21 cellular contexts compared by ENCODE assay signal in genomic region chr13:77767413-77767812, GRCh38.
DNase-seq lines count a peak whose midpoint lies in the region; ATAC-seq, FAIRE-seq and TF ChIP-seq lines count a peak whose summit lies in the region.
"Had no signal": no experiment of that assay in that cellular context is flagged by ENCODE, and none has a peak within 500 bp of the region (broad histone marks: within the 10 kb centered on the region; RNA-seq: fewer than 3 reads in every experiment).

No MANE protein-coding gene starts in this region.

- H3K9me3 Mint-ChIP-seq in neural progenitor cell = no peaks in the 10 kb centered on the region

- ATAC-seq in HepG2 = peak; percentile 92
- no peak for ATAC-seq in GM21529 (IDR thresholded peaks at IDR 0.05; ENCODE audit: unreplicated experiment)
- ATAC-seq: activated CD4-positive, alpha-beta T cell treated with anti-CD3 and anti-CD28 coated beads for 36 hours; activated CD8-positive, alpha-beta memory T cell treated with anti-CD3 and anti-CD28 coated beads, Interleukin-2, amount 10 ng/mL, durations not matched to agents 7 days and 5 days; left colon; mucosa of descending colon had no signal

- TF ChIP-seq EP300 in HepG2 (IDR thresholded peaks at IDR 0.05; ENCODE audit: low read depth in 2 of 2, low read length in 2 of 2) (no peak), HepG2 (CRISPR knock-in tag; IDR thresholded peaks at IDR 0.05; ENCODE audit: borderline replicate concordance) (no peak)

- FAIRE-seq in HepG2 (lab: Jason Lieb, UNC) = no peak
- FAIRE-seq: GM19239, H1, small intestine had no signal

- TF ChIP-seq CTCF in HepG2 (CRISPR knock-in tag; IDR thresholded peaks at IDR 0.05) (no peak), neural progenitor cell (IDR thresholded peaks at IDR 0.05) (no peak)

- in situ Hi-C loops in HepG2 (cut with HindIII; ENCODE audit: extremely low pct_ligation_motif_present, low pct_unique_long_range_greater_than_20kb) = no loop called here

- POLR2A ChIA-PET in HepG2 (lab: Yijun Ruan, JAX) = no interaction called here

- H3K9me3 ChIP-seq in BLaER1 (no peaks in the 10 kb centered on the region; the same call in 1 of the 2 replicates), HUES6 (ENCODE audit: control insufficient read depth, insufficient read depth, low read depth, low read length) (peaks cover 6% of the 10 kb centered on the region), HepG2 (ENCODE audit: low read length) (no peaks in the 10 kb centered on the region), neural progenitor cell (ENCODE audit: low read depth) (no peaks in the 10 kb centered on the region)
- H3K9me3 ChIP-seq: mucosa of descending colon, Peyer's patch had no signal

- H4K20me1 ChIP-seq in BLaER1 (no peaks in the 10 kb centered on the region), HepG2 (ENCODE audit: insufficient read depth, low read length) (no peaks in the 10 kb centered on the region), neural progenitor cell (ENCODE audit: low read depth) (no peaks in the 10 kb centered on the region)

- peaks cover 49% of the 10 kb centered on the region for H3K36me3 Mint-ChIP-seq in neural progenitor cell

- intact Hi-C loops in HepG2 (cut with micrococcal nuclease; ENCODE audit: unreplicated experiment) = no loop called here

- CTCF ChIA-PET in HepG2 (lab: Yijun Ruan, JAX; ENCODE audit: low intra/inter-chr PET ratio, low total read pairs) = no interaction called here

- no peak for TF ChIP-seq POLR2A in HepG2 (IDR thresholded peaks at IDR 0.05; ENCODE audit: insufficient read depth in 1 of 2, low read depth in 2 of 2, low read length in 2 of 2)

- WGBS in HepG2 (ENCODE audit: low lambda C conversion rate) = 0% methylated on average over 5 of the region's 5 CpGs

- no peak overlapping the region for H3K4me3 Mint-ChIP-seq in neural progenitor cell
- H3K4me3 Mint-ChIP-seq: activated CD4-positive, alpha-beta T cell treated with anti-CD3 and anti-CD28 coated beads for 36 hours; activated CD8-positive, alpha-beta memory T cell treated with anti-CD3 and anti-CD28 coated beads, Interleukin-2, amount 10 ng/mL, durations not matched to agents 7 days and 5 days had no signal

- peaks cover 66% of the 10 kb centered on the region for H3K36me3 ChIP-seq in BLaER1
- peaks cover 6% of the 10 kb centered on the region; the same call in 1 of the 2 replicates for H3K36me3 ChIP-seq in HUES6 (ENCODE audit: control insufficient read depth, insufficient read depth, low read length)
- H3K36me3 ChIP-seq in HepG2 (replicated peaks in 1 of 2; ENCODE audit: control insufficient read depth in 1 of 2, insufficient read depth in 2 of 2, low read length in 2 of 2) = no peaks in the 10 kb centered on the region
- H3K36me3 ChIP-seq in neural progenitor cell = peaks cover 18% of the 10 kb centered on the region
- H3K36me3 ChIP-seq: Peyer's patch had no signal

- H3K27me3 ChIP-seq in BLaER1 = no peaks in the 10 kb centered on the region
- H3K27me3 ChIP-seq in HUES6 (ENCODE audit: control insufficient read depth, insufficient read depth, low read length) = no peaks in the 10 kb centered on the region
- H3K27me3 ChIP-seq in HepG2 (ENCODE audit: control insufficient read depth in 1 of 2, insufficient read depth in 2 of 2, low read length in 2 of 2) = no peaks in the 10 kb centered on the region
- no peaks in the 10 kb centered on the region for H3K27me3 ChIP-seq in neural progenitor cell
- H3K27me3 ChIP-seq: Peyer's patch had no signal

- H3K4me1 Mint-ChIP-seq in neural progenitor cell = no peaks in the 10 kb centered on the region
- H3K4me1 Mint-ChIP-seq: activated CD4-positive, alpha-beta T cell treated with anti-CD3 and anti-CD28 coated beads for 36 hours had no signal

- H3K27me3 Mint-ChIP-seq in neural progenitor cell (ENCODE audit: insufficient read depth, low read depth) = peaks cover 2% of the 10 kb centered on the region
- H3K27me3 Mint-ChIP-seq: activated CD4-positive, alpha-beta T cell treated with anti-CD3 and anti-CD28 coated beads for 36 hours; activated CD8-positive, alpha-beta memory T cell treated with anti-CD3 and anti-CD28 coated beads, Interleukin-2, amount 10 ng/mL, durations not matched to agents 7 days and 5 days had no signal

- no peak overlapping the region for H3K27ac Mint-ChIP-seq in neural progenitor cell
- H3K27ac Mint-ChIP-seq: activated CD4-positive, alpha-beta T cell treated with anti-CD3 and anti-CD28 coated beads for 36 hours; activated CD8-positive, alpha-beta memory T cell treated with anti-CD3 and anti-CD28 coated beads, Interleukin-2, amount 10 ng/mL, durations not matched to agents 7 days and 5 days had no signal

- H3K9ac ChIP-seq in BLaER1 = no peak overlapping the region
- no peak overlapping the region for H3K9ac ChIP-seq in HUES6 (ENCODE audit: low read length)
- no peak overlapping the region for H3K9ac ChIP-seq in HepG2 (ENCODE audit: insufficient read depth, low read depth, low read length)
- no peak overlapping the region for H3K9ac ChIP-seq in neural progenitor cell

- no peaks in the 10 kb centered on the region for H3F3A ChIP-seq in neural progenitor cell (ENCODE audit: low read depth)

- H2AFZ ChIP-seq in HepG2 (ENCODE audit: low read length) (no peak overlapping the region), neural progenitor cell (replicated peaks) (no peak overlapping the region)

- H3K27ac ChIP-seq in BLaER1 = peak overlapping the region; percentile 11; the same call in 1 of the 2 replicates
- 0 out of 2 replicates have a peak overlapping the region, but pooled peaks have one; percentile 11 for H3K27ac ChIP-seq in HUES6 (ENCODE audit: low read depth, low read length)
- no peak overlapping the region for H3K27ac ChIP-seq in HepG2 (ENCODE audit: extremely low read length, insufficient read depth, low read length)
- no peak overlapping the region for H3K27ac ChIP-seq in neural progenitor cell
- H3K27ac ChIP-seq: Peyer's patch, SK-N-MC had no signal

- no peaks in the 10 kb centered on the region for H3K79me2 ChIP-seq in HepG2 (ENCODE audit: insufficient read depth, low read length)
- H3K79me2 ChIP-seq in neural progenitor cell (ENCODE audit: low read depth) = no peaks in the 10 kb centered on the region

- no peak for TF ChIP-seq RAD21 in HepG2 (CRISPR knock-in tag; IDR thresholded peaks at IDR 0.05)

- H3K4me2 ChIP-seq in BLaER1 (peak overlapping the region; percentile 44), HepG2 (ENCODE audit: low read depth, low read length) (peak overlapping the region; percentile 18; the same call in 1 of the 2 replicates), neural progenitor cell (no peak overlapping the region)

- peak; percentile 15 for DNase-seq in NOMO-1 treated with dmso at 0.1 percent for 144 hours (lab: John Stamatoyannopoulos, UW; ENCODE audit: unreplicated experiment)
- peak; percentile 2 for DNase-seq in HepG2 (ENCODE audit: low spot score)
- DNase-seq in neural progenitor cell (ENCODE audit: low spot score) = no peak
- no peak for DNase-seq in activated CD8-positive, alpha-beta memory T cell treated with anti-CD3 and anti-CD28 coated beads for 24 hours
- DNase-seq in nucleus accumbens (lab: John Stamatoyannopoulos, UW) = no peak
- DNase-seq: activated CD4-positive, alpha-beta T cell treated with anti-CD3 and anti-CD28 coated beads for 36 hours; activated CD8-positive, alpha-beta memory T cell treated with anti-CD3 and anti-CD28 coated beads, Interleukin-2, amount 10 ng/mL, durations not matched to agents 7 days and 5 days; DMS79; left colon; mucosa of descending colon; NCI-H2227 treated with DMSO at 0.1 percent for 48 hours; Peyer's patch; small intestine; stimulated activated naive CD4-positive, alpha-beta T cell; T-helper 9 cell had no signal

- no TSS peak for BruUV-seq in HepG2 (replicated peaks; lab: Mats Ljungman, UMichigan)

- no peak overlapping the region for H3K4me3 ChIP-seq in BLaER1
- H3K4me3 ChIP-seq in HUES6 (ENCODE audit: low read depth, low read length) = no peak overlapping the region
- no peak overlapping the region for H3K4me3 ChIP-seq in HepG2 (replicated peaks in 1 of 3; ENCODE audit: insufficient read depth in 1 of 3, low read depth in 2 of 3, low read length in 3 of 3)
- H3K4me3 ChIP-seq in neural progenitor cell = no peak overlapping the region
- H3K4me3 ChIP-seq: mucosa of descending colon, Peyer's patch, SK-N-MC had no signal

- H3K4me1 ChIP-seq in BLaER1 = peaks cover 21% of the 10 kb centered on the region
- no peaks in the 10 kb centered on the region for H3K4me1 ChIP-seq in HUES6 (ENCODE audit: control insufficient read depth, insufficient read depth, low read length)
- H3K4me1 ChIP-seq in HepG2 (ENCODE audit: insufficient read depth, low read length) = peaks cover 10% of the 10 kb centered on the region
- no peaks in the 10 kb centered on the region for H3K4me1 ChIP-seq in neural progenitor cell
- H3K4me1 ChIP-seq: Peyer's patch had no signal

TF ChIP-seq in HepG2, 621 proteins besides CTCF, POLR2A, EP300 and RAD21:
- no peak for TF ChIP-seq E2F1 (CRISPR knock-in tag; IDR thresholded peaks at IDR 0.05)
- TF ChIP-seq ZNF24 (IDR thresholded peaks at IDR 0.05) = no peak
- TF ChIP-seq ZNF550 (CRISPR knock-in tag; IDR thresholded peaks at IDR 0.05; ENCODE audit: borderline replicate concordance) = no peak

Comparison
In these comparisons a context has a peak if more than half of its experiments do, and no peak if none do; other contexts are left out.
1. H3K27ac ChIP-seq: peak in BLaER1 (single experiment) and HUES6 (single experiment); none in HepG2 (single experiment) and neural progenitor cell (single experiment).
2. DNase-seq: peak in NOMO-1 treated with dmso at 0.1 percent for 144 hours (single experiment) and HepG2 (single experiment); none in neural progenitor cell (single experiment), activated CD8-positive, alpha-beta memory T cell treated with anti-CD3 and anti-CD28 coated beads for 24 hours (single experiment) and nucleus accumbens (0 of 56).